ENCODE assay signal across 23 cellular contexts in the genomic region with DNA sequence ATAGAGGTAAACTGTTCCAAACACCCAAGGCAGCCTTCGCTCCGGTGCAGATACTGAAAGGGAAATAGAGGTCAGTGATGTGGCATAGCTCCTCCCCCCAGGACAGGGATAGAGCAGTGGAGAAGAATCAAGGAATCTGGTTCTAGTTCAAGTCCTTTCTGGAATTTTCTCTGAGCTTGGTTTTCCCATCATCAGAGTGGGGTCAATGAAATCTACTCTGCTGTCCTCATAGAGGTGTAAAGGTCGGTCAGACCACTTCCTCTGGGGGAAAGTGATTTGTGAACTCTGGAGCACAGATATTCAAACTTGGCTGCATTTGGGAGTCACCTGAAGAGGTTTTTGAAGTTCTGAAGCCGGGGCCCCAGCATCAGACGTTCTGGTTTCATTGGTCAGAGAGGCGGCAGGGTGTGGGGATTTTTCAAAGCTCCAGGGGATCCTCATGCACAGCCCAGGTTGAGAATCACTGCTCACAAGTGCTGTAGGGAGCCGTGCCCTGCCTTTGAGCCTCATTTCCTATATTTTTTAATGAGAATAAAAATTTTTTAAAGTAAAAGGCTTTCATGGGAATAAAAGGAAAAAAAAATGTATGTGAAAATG.
DNase-seq lines count a peak whose midpoint lies in the region; ATAC-seq lines count a peak whose summit lies in the region.
"Had no signal": no experiment of that assay in that cellular context is flagged by ENCODE, and none has a peak within 500 bp of the region (broad histone marks: within the 10 kb centered on the region; RNA-seq: fewer than 3 reads in every experiment).

No MANE protein-coding gene starts in this region.

- H2BK15ac ChIP-seq in mesenchymal stem cell (ENCODE audit: low read depth, poor library complexity, severe bottlenecking): peak overlapping the region; percentile 38

- H3K4me1 ChIP-seq in mesenchymal stem cell (ENCODE audit: control insufficient read depth, insufficient read depth, low read depth, low read length): peaks cover 7% of the 10 kb centered on the region

- H2AFZ ChIP-seq in mesenchymal stem cell (ENCODE audit: low read depth, low read length): no peak overlapping the region

- H3K27me3 ChIP-seq in mesenchymal stem cell (ENCODE audit: control insufficient read depth in 1 of 2, insufficient read depth in 1 of 2, low read length in 2 of 2): no peaks in the 10 kb centered on the region

- no peak overlapping the region for H3K4me3 Mint-ChIP-seq in stimulated activated memory B cell treated with anti-CD40 and anti-IgM and Interleukin-4, amounts not matched to agents 10 μg/mL and 1 μg/mL and 100 μg/mL, for 72 hours
- H3K4me3 Mint-ChIP-seq: activated naive CD4-positive, alpha-beta T cell treated with anti-CD3 and anti-CD28 coated beads, Interleukin-2, amount 50 U/mL, for 24 hours; activated T-cell treated with anti-CD3 and anti-CD28 coated beads, Interleukin-2, amount 50 U/mL, for 72 hours; CD4-positive, alpha-beta memory T cell had no signal

- H3K79me1 ChIP-seq in mesenchymal stem cell (replicated peaks; ENCODE audit: low read length, poor library complexity, severe bottlenecking): no peaks in the 10 kb centered on the region

- no peak overlapping the region for H3K27ac ChIP-seq in mesenchymal stem cell (ENCODE audit: low read length, poor library complexity, severe bottlenecking)
- H3K27ac ChIP-seq: esophagus squamous epithelium, thoracic aorta had no signal

- DNase-seq in mesenchymal stem cell: no peak
- no peak for DNase-seq in activated effector memory CD4-positive, alpha-beta T cell treated with Interleukin-2 at 50 U/mL for 16 hours
- DNase-seq in iPS-NIHi11 (ENCODE audit: low spot score): no peak
- no peak for DNase-seq in EL
- DNase-seq: activated CD4-positive, CD25-positive, alpha-beta regulatory T cell treated with anti-CD3 and anti-CD28 coated beads, Interleukin-2, amount 50 U/mL, for 72 hours; activated T-cell treated with anti-CD3 and anti-CD28 coated beads, Interleukin-2, amount 50 U/mL, for 72 hours; CD4-positive, alpha-beta memory T cell; DMS153; effector memory CD4-positive, alpha-beta T cell; esophagus squamous epithelium; GDM1; KBM-7; left ventricle myocardium superior; NCI-H2227 treated with DMSO at 0.1 percent for 48 hours; nucleus accumbens; Right ventricle myocardium superior; stimulated activated CD4-positive, alpha-beta T cell treated with anti-CD3 and anti-CD28 coated beads, Interleukin-15, amount 100 ng/mL, for 24 hours; SW 1271 had no signal

- peak overlapping the region; percentile 11 for H4K91ac ChIP-seq in mesenchymal stem cell (ENCODE audit: low read length)

- no peak overlapping the region for H3K27ac Mint-ChIP-seq in stimulated activated memory B cell treated with anti-CD40 and anti-IgM and Interleukin-4, amounts not matched to agents 10 μg/mL and 1 μg/mL and 100 μg/mL, for 72 hours
- H3K27ac Mint-ChIP-seq: activated naive CD4-positive, alpha-beta T cell treated with anti-CD3 and anti-CD28 coated beads, Interleukin-2, amount 50 U/mL, for 24 hours; activated T-cell treated with anti-CD3 and anti-CD28 coated beads, Interleukin-2, amount 50 U/mL, for 72 hours; CD4-positive, alpha-beta memory T cell had no signal

- H3K4me1 Mint-ChIP-seq in stimulated activated memory B cell treated with anti-CD40 and anti-IgM and Interleukin-4, amounts not matched to agents 10 μg/mL and 1 μg/mL and 100 μg/mL, for 72 hours: peaks cover 11% of the 10 kb centered on the region
- H3K4me1 Mint-ChIP-seq: activated naive CD4-positive, alpha-beta T cell treated with anti-CD3 and anti-CD28 coated beads, Interleukin-2, amount 50 U/mL, for 24 hours; CD4-positive, alpha-beta memory T cell had no signal

- ATAC-seq in GM19351 (IDR thresholded peaks at IDR 0.05; ENCODE audit: unreplicated experiment) (peak; percentile 23), HG03095 (IDR thresholded peaks at IDR 0.05; ENCODE audit: unreplicated experiment) (peak; percentile 44)
- ATAC-seq in stimulated activated memory B cell treated with anti-CD40 and anti-IgM and Interleukin-4, amounts not matched to agents 10 μg/mL and 1 μg/mL and 100 μg/mL, for 72 hours: peak; percentile 54
- ATAC-seq: activated T-cell treated with anti-CD3 and anti-CD28 coated beads, Interleukin-2, amount 50 U/mL, for 72 hours had no signal

- no peak overlapping the region for H2BK120ac ChIP-seq in mesenchymal stem cell (ENCODE audit: low read depth, low read length)

- no peak overlapping the region for H3K4me3 ChIP-seq in mesenchymal stem cell (ENCODE audit: insufficient read depth in 1 of 2, low read depth in 1 of 2, low read length in 2 of 2)
- H3K4me3 ChIP-seq: esophagus squamous epithelium, thoracic aorta had no signal

- peaks cover 10% of the 10 kb centered on the region for H3K9me3 ChIP-seq in mesenchymal stem cell (ENCODE audit: control insufficient read depth, low read length)
- H3K9me3 ChIP-seq: thoracic aorta had no signal

- H2BK12ac ChIP-seq in mesenchymal stem cell (ENCODE audit: low read length in 2 of 2): peak overlapping the region; percentile 35 to 37

- no peaks in the 10 kb centered on the region for H3K36me3 Mint-ChIP-seq in stimulated activated memory B cell treated with anti-CD40 and anti-IgM and Interleukin-4, amounts not matched to agents 10 μg/mL and 1 μg/mL and 100 μg/mL, for 72 hours
- H3K36me3 Mint-ChIP-seq: activated naive CD4-positive, alpha-beta T cell treated with anti-CD3 and anti-CD28 coated beads, Interleukin-2, amount 50 U/mL, for 24 hours; CD4-positive, alpha-beta memory T cell had no signal

- peak overlapping the region in 1 of 2 experiments; percentile 18 for H3K4ac ChIP-seq in mesenchymal stem cell (ENCODE audit: low read depth in 1 of 2, low read length in 2 of 2)

- H3K27me3 Mint-ChIP-seq in stimulated activated memory B cell treated with anti-CD40 and anti-IgM and Interleukin-4, amounts not matched to agents 10 μg/mL and 1 μg/mL and 100 μg/mL, for 72 hours: peaks cover 72% of the 10 kb centered on the region

- peaks cover 9% of the 10 kb centered on the region for H3K9me3 Mint-ChIP-seq in stimulated activated memory B cell treated with anti-CD40 and anti-IgM and Interleukin-4, amounts not matched to agents 10 μg/mL and 1 μg/mL and 100 μg/mL, for 72 hours

- H3K14ac ChIP-seq in mesenchymal stem cell (ENCODE audit: low read length in 2 of 2): peak overlapping the region in 1 of 2 experiments; percentile 35

- H2BK5ac ChIP-seq in mesenchymal stem cell (ENCODE audit: low read depth, low read length, poor library complexity, severe bottlenecking): no peak overlapping the region

- no peak overlapping the region for H2AK5ac ChIP-seq in mesenchymal stem cell (ENCODE audit: low read length, severe bottlenecking)

- peak overlapping the region; percentile 27 for H3K9ac ChIP-seq in mesenchymal stem cell (ENCODE audit: low read length)

- H4K8ac ChIP-seq in mesenchymal stem cell (ENCODE audit: low read length): peak overlapping the region; percentile 91

- H3K36me3 ChIP-seq in mesenchymal stem cell (ENCODE audit: control insufficient read depth in 1 of 2, insufficient read depth in 2 of 2, low read depth in 1 of 2, low read length in 2 of 2): no peaks in the 10 kb centered on the region
- H3K36me3 ChIP-seq: esophagus squamous epithelium, thoracic aorta had no signal

- H3K4me2 ChIP-seq in mesenchymal stem cell (ENCODE audit: low read length, poor library complexity, severe bottlenecking): no peak overlapping the region

- H3K18ac ChIP-seq in mesenchymal stem cell (ENCODE audit: low read depth in 1 of 2, low read length in 2 of 2): peak overlapping the region; percentile 3 to 76

- 80% methylated on average over 6 of the region's 7 CpGs for WGBS in mesenchymal stem cell

- H3K23ac ChIP-seq in mesenchymal stem cell (ENCODE audit: low read length in 2 of 2): no peak overlapping the region
